2 cellular contexts compared by ENCODE assay signal in the genomic region with DNA sequence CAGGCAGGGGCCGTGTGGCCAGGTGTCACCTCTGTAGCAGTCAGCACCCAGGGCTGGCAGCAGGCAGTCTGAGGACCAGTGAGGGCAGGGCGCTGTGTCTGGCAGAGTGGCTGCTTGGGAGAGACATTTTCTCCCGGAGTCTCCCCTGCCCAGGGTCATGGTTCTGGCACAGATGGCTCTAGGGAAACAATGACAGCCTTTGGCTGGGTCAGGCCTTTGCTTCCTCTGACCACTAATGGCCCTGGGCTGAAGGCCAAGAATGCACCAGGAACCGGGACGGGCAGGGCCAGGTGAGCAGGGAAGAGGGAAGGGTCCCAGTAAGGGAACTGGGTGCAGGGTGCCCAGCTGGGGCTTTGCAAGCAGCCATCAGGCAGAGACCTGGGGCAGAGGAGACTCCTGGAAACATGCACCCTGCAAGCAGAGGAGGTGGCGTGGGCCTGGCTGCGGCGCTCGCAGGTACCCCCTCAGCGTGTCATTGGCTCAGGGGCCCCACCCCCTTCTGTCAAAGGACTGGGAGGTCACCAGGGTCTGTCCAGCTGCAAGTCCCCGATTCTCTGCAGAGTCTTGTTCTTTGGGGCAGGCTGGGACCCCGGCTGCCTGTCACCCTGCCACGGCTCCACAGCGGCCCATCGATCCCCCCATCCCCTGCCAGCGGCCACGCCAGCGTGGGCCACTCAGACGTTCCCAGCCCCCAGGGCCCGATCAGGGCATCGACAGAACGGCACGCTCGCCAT.
TF ChIP-seq lines count a peak whose summit lies in the region.

No MANE protein-coding gene starts in this region.

TF ChIP-seq in Ishikawa, 13 proteins besides CTCF, POLR2A, EP300 and RAD21 (continued from another document):
- TF ChIP-seq, protein P1, sequence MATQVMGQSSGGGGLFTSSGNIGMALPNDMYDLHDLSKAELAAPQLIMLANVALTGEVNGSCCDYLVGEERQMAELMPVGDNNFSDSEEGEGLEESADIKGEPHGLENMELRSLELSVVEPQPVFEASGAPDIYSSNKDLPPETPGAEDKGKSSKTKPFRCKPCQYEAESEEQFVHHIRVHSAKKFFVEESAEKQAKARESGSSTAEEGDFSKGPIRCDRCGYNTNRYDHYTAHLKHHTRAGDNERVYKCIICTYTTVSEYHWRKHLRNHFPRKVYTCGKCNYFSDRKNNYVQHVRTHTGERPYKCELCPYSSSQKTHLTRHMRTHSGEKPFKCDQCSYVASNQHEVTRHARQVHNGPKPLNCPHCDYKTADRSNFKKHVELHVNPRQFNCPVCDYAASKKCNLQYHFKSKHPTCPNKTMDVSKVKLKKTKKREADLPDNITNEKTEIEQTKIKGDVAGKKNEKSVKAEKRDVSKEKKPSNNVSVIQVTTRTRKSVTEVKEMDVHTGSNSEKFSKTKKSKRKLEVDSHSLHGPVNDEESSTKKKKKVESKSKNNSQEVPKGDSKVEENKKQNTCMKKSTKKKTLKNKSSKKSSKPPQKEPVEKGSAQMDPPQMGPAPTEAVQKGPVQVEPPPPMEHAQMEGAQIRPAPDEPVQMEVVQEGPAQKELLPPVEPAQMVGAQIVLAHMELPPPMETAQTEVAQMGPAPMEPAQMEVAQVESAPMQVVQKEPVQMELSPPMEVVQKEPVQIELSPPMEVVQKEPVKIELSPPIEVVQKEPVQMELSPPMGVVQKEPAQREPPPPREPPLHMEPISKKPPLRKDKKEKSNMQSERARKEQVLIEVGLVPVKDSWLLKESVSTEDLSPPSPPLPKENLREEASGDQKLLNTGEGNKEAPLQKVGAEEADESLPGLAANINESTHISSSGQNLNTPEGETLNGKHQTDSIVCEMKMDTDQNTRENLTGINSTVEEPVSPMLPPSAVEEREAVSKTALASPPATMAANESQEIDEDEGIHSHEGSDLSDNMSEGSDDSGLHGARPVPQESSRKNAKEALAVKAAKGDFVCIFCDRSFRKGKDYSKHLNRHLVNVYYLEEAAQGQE (IDR thresholded peaks at IDR 0.05; ENCODE audit: low read depth): no peak
- TF ChIP-seq ZBTB7A (IDR thresholded peaks at IDR 0.05; ENCODE audit: low read depth) (peak; percentile 86), CEBPB (IDR thresholded peaks at IDR 0.05) (no peak), TEAD4 (IDR thresholded peaks at IDR 0.05) (peak; percentile 81), CREB1 (IDR thresholded peaks at IDR 0.05; ENCODE audit: low read depth) (no peak), TAF1 (IDR thresholded peaks at IDR 0.05; ENCODE audit: low read depth) (peak; percentile 31; the same call in 1 of the 2 replicates), NFIC (IDR thresholded peaks at IDR 0.05) (peak; percentile 97), EGR1 (IDR thresholded peaks at IDR 0.05) (no peak), YY1 (IDR thresholded peaks at IDR 0.05; ENCODE audit: low read depth) (peak; percentile 63)
- TF ChIP-seq, protein P2, sequence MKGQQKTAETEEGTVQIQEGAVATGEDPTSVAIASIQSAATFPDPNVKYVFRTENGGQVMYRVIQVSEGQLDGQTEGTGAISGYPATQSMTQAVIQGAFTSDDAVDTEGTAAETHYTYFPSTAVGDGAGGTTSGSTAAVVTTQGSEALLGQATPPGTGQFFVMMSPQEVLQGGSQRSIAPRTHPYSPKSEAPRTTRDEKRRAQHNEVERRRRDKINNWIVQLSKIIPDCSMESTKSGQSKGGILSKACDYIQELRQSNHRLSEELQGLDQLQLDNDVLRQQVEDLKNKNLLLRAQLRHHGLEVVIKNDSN (IDR thresholded peaks at IDR 0.05): no peak
- TF ChIP-seq, protein P3, sequence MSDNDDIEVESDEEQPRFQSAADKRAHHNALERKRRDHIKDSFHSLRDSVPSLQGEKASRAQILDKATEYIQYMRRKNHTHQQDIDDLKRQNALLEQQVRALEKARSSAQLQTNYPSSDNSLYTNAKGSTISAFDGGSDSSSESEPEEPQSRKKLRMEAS (IDR thresholded peaks at IDR 0.05): peak; percentile 60; the same call in 1 of the 2 replicates

TF ChIP-seq in SK-N-SH treated with all-trans-retinoic acid at 6 μM for 48 hours, 23 proteins besides CTCF, POLR2A, EP300 and RAD21 (continued from another document):
- TF ChIP-seq, protein P4, sequence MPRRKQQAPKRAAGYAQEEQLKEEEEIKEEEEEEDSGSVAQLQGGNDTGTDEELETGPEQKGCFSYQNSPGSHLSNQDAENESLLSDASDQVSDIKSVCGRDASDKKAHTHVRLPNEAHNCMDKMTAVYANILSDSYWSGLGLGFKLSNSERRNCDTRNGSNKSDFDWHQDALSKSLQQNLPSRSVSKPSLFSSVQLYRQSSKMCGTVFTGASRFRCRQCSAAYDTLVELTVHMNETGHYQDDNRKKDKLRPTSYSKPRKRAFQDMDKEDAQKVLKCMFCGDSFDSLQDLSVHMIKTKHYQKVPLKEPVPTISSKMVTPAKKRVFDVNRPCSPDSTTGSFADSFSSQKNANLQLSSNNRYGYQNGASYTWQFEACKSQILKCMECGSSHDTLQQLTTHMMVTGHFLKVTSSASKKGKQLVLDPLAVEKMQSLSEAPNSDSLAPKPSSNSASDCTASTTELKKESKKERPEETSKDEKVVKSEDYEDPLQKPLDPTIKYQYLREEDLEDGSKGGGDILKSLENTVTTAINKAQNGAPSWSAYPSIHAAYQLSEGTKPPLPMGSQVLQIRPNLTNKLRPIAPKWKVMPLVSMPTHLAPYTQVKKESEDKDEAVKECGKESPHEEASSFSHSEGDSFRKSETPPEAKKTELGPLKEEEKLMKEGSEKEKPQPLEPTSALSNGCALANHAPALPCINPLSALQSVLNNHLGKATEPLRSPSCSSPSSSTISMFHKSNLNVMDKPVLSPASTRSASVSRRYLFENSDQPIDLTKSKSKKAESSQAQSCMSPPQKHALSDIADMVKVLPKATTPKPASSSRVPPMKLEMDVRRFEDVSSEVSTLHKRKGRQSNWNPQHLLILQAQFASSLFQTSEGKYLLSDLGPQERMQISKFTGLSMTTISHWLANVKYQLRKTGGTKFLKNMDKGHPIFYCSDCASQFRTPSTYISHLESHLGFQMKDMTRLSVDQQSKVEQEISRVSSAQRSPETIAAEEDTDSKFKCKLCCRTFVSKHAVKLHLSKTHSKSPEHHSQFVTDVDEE (CRISPR knock-in tag; IDR thresholded peaks at IDR 0.05): no peak
- TF ChIP-seq TCF4 (CRISPR knock-in tag; IDR thresholded peaks at IDR 0.05; ENCODE audit: borderline replicate concordance) (no peak), ISL1 (CRISPR knock-in tag; IDR thresholded peaks at IDR 0.05) (no peak)
